ENCODE assay signal across 23 cellular contexts in the genomic region with DNA sequence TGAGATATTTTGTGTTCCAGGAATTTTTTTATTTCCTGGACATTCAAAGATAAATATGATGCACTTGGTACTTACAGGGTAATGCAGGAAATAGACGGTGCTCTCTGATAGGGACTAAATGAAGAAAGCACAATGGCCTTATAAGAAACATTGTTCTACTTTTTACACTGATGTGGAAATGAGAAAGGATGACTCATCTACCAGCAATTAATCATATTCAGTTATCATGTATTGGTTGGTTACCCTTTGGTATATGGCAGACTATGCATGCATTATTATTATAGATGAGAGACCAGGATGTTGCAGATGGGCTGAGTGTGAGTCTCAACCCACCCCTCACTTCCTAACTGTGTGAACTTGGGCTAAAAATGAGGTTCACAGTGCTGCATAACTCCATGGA.
"Had no signal": no experiment of that assay in that cellular context is flagged by ENCODE, and none has a peak within 500 bp of the region (broad histone marks: within the 10 kb centered on the region; RNA-seq: fewer than 3 reads in every experiment).

No MANE protein-coding gene starts in this region.

- H3K27me3 ChIP-seq: dorsolateral prefrontal cortex, esophagus muscularis mucosa, neutrophil, pancreas, right atrium auricular region, spleen, testis, tibial artery, upper lobe of left lung, uterus had no signal

- DNase-seq: dorsolateral prefrontal cortex; effector CD4-positive, alpha-beta T cell; hypothalamus; immature natural killer cell; kidney; mesenchymal stem cell; mucosa of descending colon; naive B cell; pancreas; spleen; stimulated activated CD4-positive, alpha-beta T cell treated with anti-CD3 and anti-CD28 coated beads, Interleukin-4, amount 100 ng/mL, for 4 hours; stimulated activated naive CD8-positive, alpha-beta T cell treated with anti-CD3 and anti-CD28 coated beads, Interleukin-15, Interleukin-2, amounts not matched to agents 100 U/mL and 50 U/mL, for 24 hours; substantia nigra; testis; tibial artery; upper lobe of left lung; uterus had no signal

- H3K27ac ChIP-seq: dorsolateral prefrontal cortex, esophagus muscularis mucosa, neutrophil, pancreas, right atrium auricular region, spleen, testis, tibial artery, upper lobe of left lung, uterus had no signal

- FAIRE-seq: colon, frontal cortex, pancreas had no signal

- H3K9me3 ChIP-seq: esophagus muscularis mucosa, neutrophil, pancreas, right atrium auricular region, testis, tibial artery, upper lobe of left lung, uterus had no signal

- H3K36me3 ChIP-seq: esophagus muscularis mucosa, neutrophil, pancreas, right atrium auricular region, spleen, tibial artery, upper lobe of left lung, uterus had no signal

- H3K4me1 ChIP-seq: esophagus muscularis mucosa, pancreas, right atrium auricular region, spleen, testis, tibial artery, upper lobe of left lung, uterus had no signal

- H3K4me3 ChIP-seq: dorsolateral prefrontal cortex, esophagus muscularis mucosa, lung, mucosa of descending colon, pancreas, right atrium auricular region, spleen, testis, tibial artery, upper lobe of left lung, uterus had no signal
